ENCODE assay signal across 15 cellular contexts in the genomic region with DNA sequence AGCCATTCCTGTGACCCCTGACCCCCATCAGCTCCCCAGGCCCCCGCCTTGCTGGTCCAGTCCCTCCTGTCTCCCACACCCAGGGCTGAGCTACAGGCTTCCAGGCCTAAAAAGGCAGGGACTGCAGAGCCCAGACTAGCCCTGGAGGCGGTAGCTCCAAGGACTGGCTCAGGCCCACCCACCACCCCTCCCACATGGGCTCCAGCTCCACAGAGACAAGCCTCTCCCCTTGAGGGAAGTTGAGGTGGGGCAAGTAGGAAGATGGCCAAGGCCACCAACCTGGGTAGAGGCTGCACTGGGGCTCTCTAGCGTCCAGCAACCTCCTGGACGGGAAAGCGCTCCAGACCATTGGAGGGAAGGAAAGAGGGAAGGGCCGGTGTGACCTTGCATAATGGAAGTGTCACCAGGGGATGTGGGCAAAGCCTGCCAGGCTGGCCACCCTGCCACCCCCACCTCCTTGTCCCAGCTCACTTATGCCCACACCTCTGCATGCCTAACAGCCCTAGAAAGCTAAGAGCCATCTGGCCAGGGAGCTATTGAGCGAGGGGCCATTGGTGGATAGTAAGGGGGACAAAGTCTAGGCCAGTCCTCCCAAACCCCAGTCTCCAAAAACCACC.
A peak's percentile ranks its signal among the peaks of the same experiment; 100 is the strongest.
DNase-seq lines count a peak whose midpoint lies in the region; ATAC-seq, FAIRE-seq and TF ChIP-seq lines count a peak whose summit lies in the region.
"Had no signal": no experiment of that assay in that cellular context is flagged by ENCODE, and none has a peak within 500 bp of the region (broad histone marks: within the 10 kb centered on the region; RNA-seq: fewer than 3 reads in every experiment).

No MANE protein-coding gene starts in this region.

- no peak for TF ChIP-seq POLR2A in tibial nerve (IDR thresholded peaks at IDR 0.05)

- no peak for TF ChIP-seq EP300 in tibial nerve (IDR thresholded peaks at IDR 0.05)

- peaks cover 91% of the 10 kb centered on the region for H3K79me2 ChIP-seq in astrocyte (ENCODE audit: insufficient read depth, low read length)

- H3K9ac ChIP-seq in astrocyte (ENCODE audit: low read length): no peak overlapping the region

- H4K20me1 ChIP-seq in astrocyte (ENCODE audit: insufficient read depth, low read length): peaks cover 45% of the 10 kb centered on the region

- peak overlapping the region; percentile 99 for H3K4me2 ChIP-seq in astrocyte (ENCODE audit: low read length)

- peak overlapping the region; percentile 96 for H3K4me3 Mint-ChIP-seq in astrocyte (ENCODE audit: unreplicated experiment)

- peaks cover 87% of the 10 kb centered on the region for H3K4me1 ChIP-seq in astrocyte (ENCODE audit: insufficient read depth, low read length)
- peaks cover 49% of the 10 kb centered on the region for H3K4me1 ChIP-seq in right cardiac atrium (ENCODE audit: control insufficient read depth, insufficient read depth, low read length)
- peaks cover 35 to 59% (median 56%) of the 10 kb centered on the region in 3 donors for H3K4me1 ChIP-seq in pancreas
- H3K4me1 ChIP-seq in tibial nerve: peaks cover 0 to 90% (median 57%) of the 10 kb centered on the region in 4 donors

- H3K27me3 Mint-ChIP-seq in astrocyte (ENCODE audit: low read depth, unreplicated experiment): no peaks in the 10 kb centered on the region

- H3K27me3 ChIP-seq in astrocyte (ENCODE audit: insufficient read depth, low read length) (no peaks in the 10 kb centered on the region), right cardiac atrium (ENCODE audit: control insufficient read depth, insufficient read depth) (no peaks in the 10 kb centered on the region), pancreas (no peaks in the 10 kb centered on the region), tibial nerve (no peaks in the 10 kb centered on the region)

- H3K9me3 ChIP-seq in astrocyte (ENCODE audit: insufficient read depth, low read depth, low read length) (no peaks in the 10 kb centered on the region), right cardiac atrium (ENCODE audit: control insufficient read depth, low read length) (no peaks in the 10 kb centered on the region), pancreas (no peaks in the 10 kb centered on the region), tibial nerve (no peaks in the 10 kb centered on the region)

- no peak overlapping the region for H2AFZ ChIP-seq in astrocyte (ENCODE audit: low read depth, low read length)

- no peak for ATAC-seq in right cardiac atrium
- no peak for ATAC-seq in pancreas
- ATAC-seq in HG03280 (IDR thresholded peaks at IDR 0.05; ENCODE audit: unreplicated experiment): no peak
- ATAC-seq in HG02623 (IDR thresholded peaks at IDR 0.05; ENCODE audit: unreplicated experiment): no peak
- no peak for ATAC-seq in omental fat pad (ENCODE audit: low FRiP score)
- ATAC-seq: K562 had no signal

- no peaks in the 10 kb centered on the region for H3K36me3 ChIP-seq in astrocyte (ENCODE audit: insufficient read depth, low read length)
- no peaks in the 10 kb centered on the region for H3K36me3 ChIP-seq in pancreas
- H3K36me3 ChIP-seq in tibial nerve: peaks cover 0 to 3% (median 0%) of the 10 kb centered on the region in 3 donors

- peaks cover 51% of the 10 kb centered on the region for H3K4me1 Mint-ChIP-seq in astrocyte (ENCODE audit: low read depth, unreplicated experiment)

- H3K36me3 Mint-ChIP-seq in astrocyte (ENCODE audit: low read depth, unreplicated experiment): peaks cover 19% of the 10 kb centered on the region

- no peak overlapping the region for H3K27ac ChIP-seq in astrocyte (ENCODE audit: low read depth, low read length)
- H3K27ac ChIP-seq in right cardiac atrium (ENCODE audit: low read length): peak overlapping the region; percentile 90
- peak overlapping the region in 3 of 4 donors; percentile 7 to 65 (median 23) for H3K27ac ChIP-seq in pancreas
- peak overlapping the region in 3 of 4 donors; percentile 64 to 91 (median 85) for H3K27ac ChIP-seq in tibial nerve

- no peak for FAIRE-seq in astrocyte (lab: Jason Lieb, UNC)
- FAIRE-seq in pancreas (lab: Jason Lieb, UNC): no peak
- FAIRE-seq: K562 had no signal

- WGBS in right cardiac atrium: 43% methylated on average over 7 of the region's 7 CpGs
- 76 to 80% methylated on average over 7 of the region's 7 CpGs for WGBS in pancreas, 2 donors
- 61 to 68% methylated on average over 6 to 7 of the region's 7 CpGs for WGBS in tibial nerve, 2 donors

- TF ChIP-seq CTCF in astrocyte (IDR thresholded peaks at IDR 0.05; ENCODE audit: insufficient read depth, low read depth, low read length): no peak
- TF ChIP-seq CTCF in pancreas (IDR thresholded peaks at IDR 0.05): no peak
- TF ChIP-seq CTCF in tibial nerve (IDR thresholded peaks at IDR 0.05): no peak
- no peak for TF ChIP-seq CTCF in omental fat pad (IDR thresholded peaks at IDR 0.05)

- no peak overlapping the region for H3K4me3 ChIP-seq in astrocyte (ENCODE audit: insufficient read depth, low read depth, low read length)
- peak overlapping the region; percentile 79 for H3K4me3 ChIP-seq in right cardiac atrium (ENCODE audit: low read length)
- H3K4me3 ChIP-seq in pancreas: peak overlapping the region in 2 of 4 donors; percentile 41 to 44
- peak overlapping the region; percentile 29 to 65 (median 51) for H3K4me3 ChIP-seq in tibial nerve
- H3K4me3 ChIP-seq: K562 had no signal

- DNase-seq in astrocyte (ENCODE audit: low read depth) (no peak), right cardiac atrium (no peak), pancreas (peak in 2 of 6 donors; percentile 25 to 60), tibial nerve (ENCODE audit: low spot score in 2 of 2) (no peak), omental fat pad (ENCODE audit: low spot score) (no peak)
- DNase-seq in activated T-cell treated with anti-CD3 and anti-CD28 coated beads, Interleukin-2, amount 50 U/mL, for 1 hour: no peak
- DNase-seq: activated gamma-delta T cell, hippocampal formation, kidney glomerular epithelial cell, NCI-H1092 treated with DMSO at 0.1 percent for 48 hours, NCI-H2171 treated with DMSO at 0.1 percent for 48 hours, T-helper 2 cell had no signal

- H3K27ac Mint-ChIP-seq in astrocyte (ENCODE audit: unreplicated experiment): no peak overlapping the region

- peaks cover 2% of the 10 kb centered on the region for H3K9me3 Mint-ChIP-seq in astrocyte (ENCODE audit: unreplicated experiment)

- intact Hi-C loops in right cardiac atrium (cut with DNase I) (loop anchor here (5.0 to 10.0 kb wide), 5 partner anchors 37 to 55 kb away; no protein-coding TSS in a partner anchor), pancreas (cut with DNase I) (no loop called here)

Comparison
In these comparisons a context has a peak if more than half of its experiments do, and no peak if none do; other contexts are left out.
1. intact Hi-C loops: an anchor here in right cardiac atrium (5.0 to 10.0 kb wide); none called in pancreas.